1 cellular context compared by ENCODE assay signal in genomic region chr7:1542329-1542728, GRCh38.
TF ChIP-seq lines count a peak whose summit lies in the region.

No MANE protein-coding gene starts in this region.

TF ChIP-seq in HCT116, 20 proteins besides CTCF, POLR2A, EP300 and RAD21:
- TF ChIP-seq POLR2AphosphoS5 (IDR thresholded peaks at IDR 0.05; ENCODE audit: low read depth, low read length) (peak; percentile 50), TCF7L2 (IDR thresholded peaks at IDR 0.05; ENCODE audit: borderline replicate concordance, extremely low read depth, insufficient read depth, insufficient read length) (no peak)
- TF ChIP-seq, protein P1, sequence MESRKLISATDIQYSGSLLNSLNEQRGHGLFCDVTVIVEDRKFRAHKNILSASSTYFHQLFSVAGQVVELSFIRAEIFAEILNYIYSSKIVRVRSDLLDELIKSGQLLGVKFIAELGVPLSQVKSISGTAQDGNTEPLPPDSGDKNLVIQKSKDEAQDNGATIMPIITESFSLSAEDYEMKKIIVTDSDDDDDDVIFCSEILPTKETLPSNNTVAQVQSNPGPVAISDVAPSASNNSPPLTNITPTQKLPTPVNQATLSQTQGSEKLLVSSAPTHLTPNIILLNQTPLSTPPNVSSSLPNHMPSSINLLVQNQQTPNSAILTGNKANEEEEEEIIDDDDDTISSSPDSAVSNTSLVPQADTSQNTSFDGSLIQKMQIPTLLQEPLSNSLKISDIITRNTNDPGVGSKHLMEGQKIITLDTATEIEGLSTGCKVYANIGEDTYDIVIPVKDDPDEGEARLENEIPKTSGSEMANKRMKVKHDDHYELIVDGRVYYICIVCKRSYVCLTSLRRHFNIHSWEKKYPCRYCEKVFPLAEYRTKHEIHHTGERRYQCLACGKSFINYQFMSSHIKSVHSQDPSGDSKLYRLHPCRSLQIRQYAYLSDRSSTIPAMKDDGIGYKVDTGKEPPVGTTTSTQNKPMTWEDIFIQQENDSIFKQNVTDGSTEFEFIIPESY (IDR thresholded peaks at IDR 0.05; ENCODE audit: extremely low read depth, insufficient replicate concordance, low read length) = no peak
- TF ChIP-seq, protein P2, sequence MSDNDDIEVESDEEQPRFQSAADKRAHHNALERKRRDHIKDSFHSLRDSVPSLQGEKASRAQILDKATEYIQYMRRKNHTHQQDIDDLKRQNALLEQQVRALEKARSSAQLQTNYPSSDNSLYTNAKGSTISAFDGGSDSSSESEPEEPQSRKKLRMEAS (IDR thresholded peaks at IDR 0.05) = no peak
TF ChIP-seq in HCT116: peak in this region for 1.
